ENCODE assay signal across 1 cellular context in the genomic region with DNA sequence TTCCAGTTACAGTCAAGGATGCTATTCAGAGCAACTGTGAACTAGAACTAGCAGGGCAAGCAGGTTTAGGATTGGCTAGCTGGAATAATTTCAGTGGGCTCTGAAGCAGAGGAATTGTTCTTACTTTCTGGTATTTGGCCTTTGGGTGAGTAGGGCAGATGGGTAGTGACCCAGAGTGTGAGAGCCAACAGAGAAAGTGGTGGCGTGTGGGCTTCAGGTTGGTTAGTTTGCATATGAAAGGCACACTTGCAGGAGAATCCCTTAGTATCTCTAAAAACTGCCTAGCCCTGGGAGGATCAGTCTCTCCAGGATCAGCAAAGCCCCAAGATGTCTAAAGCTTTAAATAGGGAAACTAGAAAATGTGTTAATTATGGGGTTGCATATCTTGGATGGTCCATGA.
TF ChIP-seq lines count a peak whose summit lies in the region.

No MANE protein-coding gene starts in this region.

TF ChIP-seq in GM23338, 12 proteins besides CTCF, POLR2A, EP300 and RAD21:
- TF ChIP-seq, protein P1, sequence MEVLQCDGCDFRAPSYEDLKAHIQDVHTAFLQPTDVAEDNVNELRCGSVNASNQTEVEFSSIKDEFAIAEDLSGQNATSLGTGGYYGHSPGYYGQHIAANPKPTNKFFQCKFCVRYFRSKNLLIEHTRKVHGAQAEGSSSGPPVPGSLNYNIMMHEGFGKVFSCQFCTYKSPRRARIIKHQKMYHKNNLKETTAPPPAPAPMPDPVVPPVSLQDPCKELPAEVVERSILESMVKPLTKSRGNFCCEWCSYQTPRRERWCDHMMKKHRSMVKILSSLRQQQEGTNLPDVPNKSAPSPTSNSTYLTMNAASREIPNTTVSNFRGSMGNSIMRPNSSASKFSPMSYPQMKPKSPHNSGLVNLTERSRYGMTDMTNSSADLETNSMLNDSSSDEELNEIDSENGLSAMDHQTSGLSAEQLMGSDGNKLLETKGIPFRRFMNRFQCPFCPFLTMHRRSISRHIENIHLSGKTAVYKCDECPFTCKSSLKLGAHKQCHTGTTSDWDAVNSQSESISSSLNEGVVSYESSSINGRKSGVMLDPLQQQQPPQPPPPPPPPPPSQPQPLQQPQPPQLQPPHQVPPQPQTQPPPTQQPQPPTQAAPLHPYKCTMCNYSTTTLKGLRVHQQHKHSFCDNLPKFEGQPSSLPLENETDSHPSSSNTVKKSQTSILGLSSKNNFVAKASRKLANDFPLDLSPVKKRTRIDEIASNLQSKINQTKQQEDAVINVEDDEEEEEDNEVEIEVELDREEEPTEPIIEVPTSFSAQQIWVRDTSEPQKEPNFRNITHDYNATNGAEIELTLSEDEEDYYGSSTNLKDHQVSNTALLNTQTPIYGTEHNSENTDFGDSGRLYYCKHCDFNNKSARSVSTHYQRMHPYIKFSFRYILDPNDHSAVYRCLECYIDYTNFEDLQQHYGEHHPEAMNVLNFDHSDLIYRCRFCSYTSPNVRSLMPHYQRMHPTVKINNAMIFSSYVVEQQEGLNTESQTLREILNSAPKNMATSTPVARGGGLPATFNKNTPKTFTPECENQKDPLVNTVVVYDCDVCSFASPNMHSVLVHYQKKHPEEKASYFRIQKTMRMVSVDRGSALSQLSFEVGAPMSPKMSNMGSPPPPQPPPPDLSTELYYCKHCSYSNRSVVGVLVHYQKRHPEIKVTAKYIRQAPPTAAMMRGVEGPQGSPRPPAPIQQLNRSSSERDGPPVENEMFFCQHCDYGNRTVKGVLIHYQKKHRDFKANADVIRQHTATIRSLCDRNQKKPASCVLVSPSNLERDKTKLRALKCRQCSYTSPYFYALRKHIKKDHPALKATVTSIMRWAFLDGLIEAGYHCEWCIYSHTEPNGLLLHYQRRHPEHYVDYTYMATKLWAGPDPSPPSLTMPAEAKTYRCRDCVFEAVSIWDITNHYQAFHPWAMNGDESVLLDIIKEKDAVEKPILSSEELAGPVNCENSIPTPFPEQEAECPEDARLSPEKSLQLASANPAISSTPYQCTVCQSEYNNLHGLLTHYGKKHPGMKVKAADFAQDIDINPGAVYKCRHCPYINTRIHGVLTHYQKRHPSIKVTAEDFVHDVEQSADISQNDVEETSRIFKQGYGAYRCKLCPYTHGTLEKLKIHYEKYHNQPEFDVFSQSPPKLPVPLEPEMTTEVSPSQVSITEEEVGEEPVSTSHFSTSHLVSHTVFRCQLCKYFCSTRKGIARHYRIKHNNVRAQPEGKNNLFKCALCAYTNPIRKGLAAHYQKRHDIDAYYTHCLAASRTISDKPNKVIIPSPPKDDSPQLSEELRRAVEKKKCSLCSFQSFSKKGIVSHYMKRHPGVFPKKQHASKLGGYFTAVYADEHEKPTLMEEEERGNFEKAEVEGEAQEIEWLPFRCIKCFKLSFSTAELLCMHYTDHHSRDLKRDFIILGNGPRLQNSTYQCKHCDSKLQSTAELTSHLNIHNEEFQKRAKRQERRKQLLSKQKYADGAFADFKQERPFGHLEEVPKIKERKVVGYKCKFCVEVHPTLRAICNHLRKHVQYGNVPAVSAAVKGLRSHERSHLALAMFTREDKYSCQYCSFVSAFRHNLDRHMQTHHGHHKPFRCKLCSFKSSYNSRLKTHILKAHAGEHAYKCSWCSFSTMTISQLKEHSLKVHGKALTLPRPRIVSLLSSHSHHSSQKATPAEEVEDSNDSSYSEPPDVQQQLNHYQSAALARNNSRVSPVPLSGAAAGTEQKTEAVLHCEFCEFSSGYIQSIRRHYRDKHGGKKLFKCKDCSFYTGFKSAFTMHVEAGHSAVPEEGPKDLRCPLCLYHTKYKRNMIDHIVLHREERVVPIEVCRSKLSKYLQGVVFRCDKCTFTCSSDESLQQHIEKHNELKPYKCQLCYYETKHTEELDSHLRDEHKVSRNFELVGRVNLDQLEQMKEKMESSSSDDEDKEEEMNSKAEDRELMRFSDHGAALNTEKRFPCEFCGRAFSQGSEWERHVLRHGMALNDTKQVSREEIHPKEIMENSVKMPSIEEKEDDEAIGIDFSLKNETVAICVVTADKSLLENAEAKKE (CRISPR knock-in tag; IDR thresholded peaks at IDR 0.05), result peak; percentile 81
- no peak for TF ChIP-seq POLR2AphosphoS5 (IDR thresholded peaks at IDR 0.05; ENCODE audit: low read depth)
- no peak for TF ChIP-seq EZH2phosphoT487 (IDR thresholded peaks at IDR 0.05; ENCODE audit: unreplicated experiment)
- TF ChIP-seq ZNF114 (CRISPR knock-in tag; IDR thresholded peaks at IDR 0.05), result 0 out of 2 replicates have a peak, but pooled peaks have one; percentile 64
